In the genomic region with DNA sequence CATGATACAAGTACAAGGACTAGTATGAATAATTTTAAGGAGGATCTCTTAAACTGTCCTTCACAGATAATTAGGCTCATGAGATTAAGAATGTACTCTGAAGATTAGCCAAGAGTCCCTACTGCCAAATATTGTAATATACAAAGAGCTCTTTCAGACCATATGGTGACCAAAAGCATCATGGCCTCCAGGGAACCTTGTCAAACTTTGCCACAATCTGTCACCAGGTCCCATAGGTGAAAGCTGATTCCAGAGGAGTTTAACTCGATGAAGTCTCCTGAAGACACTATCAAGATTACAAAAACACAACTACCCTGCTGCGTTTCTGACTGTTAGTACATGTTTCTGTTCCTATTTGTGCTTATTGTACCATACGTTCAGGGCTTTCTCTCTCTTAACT, we compare ENCODE assay signal across 19 cellular contexts.
"Had no signal": no experiment of that assay in that cellular context is flagged by ENCODE, and none has a peak within 500 bp of the region (broad histone marks: within the 10 kb centered on the region; RNA-seq: fewer than 3 reads in every experiment).

No MANE protein-coding gene starts in this region.

- H3K27ac ChIP-seq: PC-9 had no signal

- ATAC-seq: activated CD8-positive, alpha-beta T cell treated with anti-CD3 and anti-CD28 coated beads, Interleukin-2, amount 10 ng/mL, durations not matched to agents 7 days and 5 days; K562; WTC11 had no signal

- H2AFZ ChIP-seq: PC-9 had no signal

- H3K4me2 ChIP-seq: PC-9 had no signal

- H3K4me3 ChIP-seq: K562, PC-9 had no signal

- DNase-seq: activated CD4-positive, alpha-beta T cell treated with anti-CD3 and anti-CD28 coated beads for 48 hours; activated CD4-positive, alpha-beta T cell treated with anti-CD3 and anti-CD28 coated beads, Interleukin-2, amount 50 U/mL, for 4 hours; activated CD4-positive, CD25-positive, alpha-beta regulatory T cell treated with anti-CD3 and anti-CD28 coated beads, Interleukin-2, amount 50 U/mL, for 72 hours; activated CD8-positive, alpha-beta memory T cell treated with anti-CD3 and anti-CD28 coated beads, Interleukin-2, amount 50 U/mL, for 48 hours; activated CD8-positive, alpha-beta T cell treated with anti-CD3 and anti-CD28 coated beads, Interleukin-2, amount 10 ng/mL, durations not matched to agents 7 days and 5 days; activated effector memory CD4-positive, alpha-beta T cell treated with Interleukin-2 at 50 U/mL for 16 hours; activated naive CD4-positive, alpha-beta T cell; activated T-cell treated with anti-CD3 and anti-CD28 coated beads, Interleukin-2, amount 50 U/mL, for 24 hours; amniotic stem cell; Kasumi-1; NCI-H1105 treated with DMSO at 0.1 percent for 48 hours; NCI-H1436 treated with DMSO at 0.1 percent for 48 hours; NCI-H1930; NCI-H345; NCI-H526; PC-9; SHP77 treated with DMSO at 0.1 percent for 48 hours had no signal
